ENCODE assay signal across 10 cellular contexts in genomic region chr17:43599835-43600234, GRCh38. TPM values are rescaled to one million over a fixed set of nuclear protein-coding genes. Genes with fewer than 3 reads are reported as not detected.
A peak's percentile ranks its signal among the peaks of the same experiment; 100 is the strongest.
DNase-seq lines count a peak whose midpoint lies in the region; ATAC-seq and TF ChIP-seq lines count a peak whose summit lies in the region.
"Had no signal": no experiment of that assay in that cellular context is flagged by ENCODE, and none has a peak within 500 bp of the region (broad histone marks: within the 10 kb centered on the region; RNA-seq: fewer than 3 reads in every experiment).

No MANE protein-coding gene starts in this region.

- intact Hi-C loops in upper lobe of right lung (cut with DNase I) = no loop called here
- intact Hi-C loops in naive thymus-derived CD4-positive, alpha-beta T cell (cut with micrococcal nuclease) = no loop called here

- ATAC-seq in GM21367 (IDR thresholded peaks at IDR 0.05; ENCODE audit: unreplicated experiment) = no peak
- ATAC-seq in upper lobe of right lung = no peak
- ATAC-seq in naive thymus-derived CD4-positive, alpha-beta T cell = no peak

- no peaks in the 10 kb centered on the region for H3K9me3 Mint-ChIP-seq in naive thymus-derived CD4-positive, alpha-beta T cell

- in situ Hi-C loops in brain microvascular endothelial cell (cut with HindIII; ENCODE audit: low pct_ligation_motif_present, low sequenced_read_pairs) = no loop called here

- H3K4me1 Mint-ChIP-seq in naive thymus-derived CD4-positive, alpha-beta T cell = peaks cover 0 to 3% (median 0%) of the 10 kb centered on the region in 7 donors

- peak; percentile 81 for DNase-seq in AG20443 (ENCODE audit: low spot score)
- peak; percentile 82 for DNase-seq in M059J (ENCODE audit: low read depth)
- peak; percentile 73 for DNase-seq in brain microvascular endothelial cell
- DNase-seq in kidney epithelial cell (ENCODE audit: low read depth) = peak; percentile 57
- DNase-seq in upper lobe of right lung = no peak
- no peak for DNase-seq in naive thymus-derived CD4-positive, alpha-beta T cell
- no peak for DNase-seq in activated T-cell treated with anti-CD3 and anti-CD28 coated beads for 4 hours
- DNase-seq: activated naive CD4-positive, alpha-beta T cell treated with anti-CD3 and anti-CD28 coated beads, Interleukin-2, amount 50 U/mL, for 16 hours; stimulated activated naive CD4-positive, alpha-beta T cell treated with Interleukin-2 at 50 U/mL for 16 hours had no signal

- H3K27ac Mint-ChIP-seq in naive thymus-derived CD4-positive, alpha-beta T cell = no peak overlapping the region

- H3K4me3 Mint-ChIP-seq in naive thymus-derived CD4-positive, alpha-beta T cell = no peak overlapping the region

- POLR2A ChIA-PET in naive thymus-derived CD4-positive, alpha-beta T cell (lab: Charles Lee) = no interaction called here

- no peaks in the 10 kb centered on the region for H3K36me3 Mint-ChIP-seq in naive thymus-derived CD4-positive, alpha-beta T cell

- no peaks in the 10 kb centered on the region for H3K9me3 ChIP-seq in upper lobe of right lung
- H3K9me3 ChIP-seq in naive thymus-derived CD4-positive, alpha-beta T cell (ENCODE audit: control insufficient read depth in 2 of 3, low read length in 3 of 3) = no peaks in the 10 kb centered on the region

- TF ChIP-seq CTCF in brain microvascular endothelial cell (IDR thresholded peaks at IDR 0.05; ENCODE audit: low read depth, low read length, missing control alignments) = no peak
- no peak for TF ChIP-seq CTCF in kidney epithelial cell (IDR thresholded peaks at IDR 0.05; ENCODE audit: insufficient read depth, low read length, poor library complexity, severe bottlenecking)
- TF ChIP-seq CTCF in upper lobe of right lung (IDR thresholded peaks at IDR 0.05) = no peak

- H3K4me3 ChIP-seq in brain microvascular endothelial cell (ENCODE audit: low read depth, low read length) (no peak overlapping the region), kidney epithelial cell (ENCODE audit: low read depth, low read length) (no peak overlapping the region), upper lobe of right lung (no peak overlapping the region)
- no peak overlapping the region for H3K4me3 ChIP-seq in naive thymus-derived CD4-positive, alpha-beta T cell (ENCODE audit: low read length)

- H3K27me3 ChIP-seq in brain microvascular endothelial cell (replicated peaks) (no peaks in the 10 kb centered on the region), kidney epithelial cell (ENCODE audit: control insufficient read depth, insufficient read depth, low read length) (no peaks in the 10 kb centered on the region), upper lobe of right lung (no peaks in the 10 kb centered on the region)
- no peaks in the 10 kb centered on the region for H3K27me3 ChIP-seq in naive thymus-derived CD4-positive, alpha-beta T cell (ENCODE audit: control insufficient read depth in 2 of 2, insufficient read depth in 2 of 2, low read length in 2 of 2)

- CTCF ChIA-PET in naive thymus-derived CD4-positive, alpha-beta T cell (lab: Charles Lee) = no interaction called here

- H3K36me3 ChIP-seq in brain microvascular endothelial cell (replicated peaks) (no peaks in the 10 kb centered on the region), kidney epithelial cell (ENCODE audit: control insufficient read depth, insufficient read depth, low read length) (no peaks in the 10 kb centered on the region), upper lobe of right lung (no peaks in the 10 kb centered on the region)
- no peaks in the 10 kb centered on the region for H3K36me3 ChIP-seq in naive thymus-derived CD4-positive, alpha-beta T cell (ENCODE audit: control insufficient read depth in 2 of 3, insufficient read depth in 3 of 3, low read length in 3 of 3)

- H3K27me3 Mint-ChIP-seq in naive thymus-derived CD4-positive, alpha-beta T cell = peaks cover 0 to 16% (median 4%) of the 10 kb centered on the region in 5 donors

- H3K27ac ChIP-seq in brain microvascular endothelial cell (no peak overlapping the region), upper lobe of right lung (no peak overlapping the region)
- no peak overlapping the region for H3K27ac ChIP-seq in naive thymus-derived CD4-positive, alpha-beta T cell (ENCODE audit: low read depth, low read length)

- H3K4me1 ChIP-seq in upper lobe of right lung = no peaks in the 10 kb centered on the region
- no peaks in the 10 kb centered on the region for H3K4me1 ChIP-seq in naive thymus-derived CD4-positive, alpha-beta T cell (ENCODE audit: control insufficient read depth in 2 of 2, insufficient read depth in 2 of 2, low read length in 2 of 2)

RNA-seq across cellular contexts. Expression of gene ETV4, which starts 53.7 kb away (rescaled TPM):
- total RNA-seq in M059J (2014; rRNA removed; shearing (Covaris generic)) = 4.2 and 6.9 TPM in 2 replicates
- 42.1 and 52.6 TPM in 2 replicates for total RNA-seq in kidney epithelial cell
- 4.0 TPM for total RNA-seq in upper lobe of right lung
- under 1 TPM in 1 of 5 experiments, not detected in 4; 0.85 TPM for total RNA-seq in naive thymus-derived CD4-positive, alpha-beta T cell
- polyA plus RNA-seq in naive thymus-derived CD4-positive, alpha-beta T cell = not detected

Comparison
In these comparisons a context has a peak if more than half of its experiments do, and no peak if none do; other contexts are left out.
1. DNase-seq: peak in AG20443 (single experiment), M059J (single experiment), brain microvascular endothelial cell (single experiment) and kidney epithelial cell (single experiment); none in upper lobe of right lung (single experiment), naive thymus-derived CD4-positive, alpha-beta T cell (0 of 9) and activated T-cell treated with anti-CD3 and anti-CD28 coated beads for 4 hours (single experiment).